Comparison of ENCODE assay signal across 8 cellular contexts in the genomic region with DNA sequence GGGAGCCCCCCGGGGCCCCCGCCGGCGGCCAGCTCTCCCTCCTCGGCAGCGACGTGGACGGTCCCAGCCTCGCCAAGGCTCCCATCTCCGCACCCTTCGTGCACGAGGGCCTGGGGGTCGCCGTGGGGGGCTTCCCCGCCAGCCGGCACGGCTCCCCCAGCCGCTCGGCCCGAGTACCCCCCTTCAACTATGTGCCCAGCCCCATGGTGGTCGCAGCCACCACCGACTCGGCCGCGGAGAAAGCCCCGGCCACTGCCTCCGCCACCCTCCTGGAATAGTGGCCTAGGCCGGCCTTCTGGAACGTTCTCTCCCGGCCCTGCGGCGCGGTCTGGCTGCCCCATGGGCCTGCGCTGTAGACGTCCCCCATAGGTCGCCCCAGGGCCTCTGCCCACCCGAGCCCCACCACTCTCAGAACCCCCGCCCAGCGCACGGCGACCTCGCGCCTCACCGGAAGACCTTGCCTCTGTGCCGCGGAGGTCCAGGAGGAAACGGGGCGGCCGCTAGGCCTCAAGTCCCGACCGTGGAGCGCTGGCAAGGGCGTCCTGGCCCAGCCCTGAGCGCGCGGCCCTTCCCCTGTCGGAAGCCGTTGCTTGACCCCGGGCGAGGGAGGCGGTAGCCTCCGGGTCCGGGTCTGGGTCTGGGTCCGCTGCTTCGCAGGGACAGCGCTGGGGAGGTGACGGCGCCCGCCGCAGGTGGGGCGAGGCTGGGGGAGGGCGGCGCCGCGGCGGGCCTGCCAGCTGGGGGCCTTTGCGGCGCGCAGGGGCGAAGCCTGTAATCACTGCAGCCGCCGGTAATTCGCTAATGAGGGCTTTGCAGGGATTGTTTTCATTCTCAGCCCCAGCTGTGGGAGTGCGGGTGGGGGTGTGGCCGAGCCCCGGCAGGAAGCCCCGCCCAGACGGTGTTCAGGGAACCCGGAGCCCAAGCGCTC. TPM values are rescaled to one million over a fixed set of nuclear protein-coding genes. Genes with fewer than 3 reads are reported as not detected.
DNase-seq lines count a peak whose midpoint lies in the region; ATAC-seq and TF ChIP-seq lines count a peak whose summit lies in the region.

No MANE protein-coding gene starts in this region.

- H3F3A ChIP-seq in MM.1S (ENCODE audit: insufficient read depth, low read length): peaks cover 9% of the 10 kb centered on the region; the same call in 1 of the 2 replicates

- H3K27ac ChIP-seq in BLaER1: no peak overlapping the region
- H3K27ac ChIP-seq in MM.1S (ENCODE audit: low read length): no peak overlapping the region
- no peak overlapping the region for H3K27ac ChIP-seq in duodenal mucosa (ENCODE audit: low read depth, low read length)

- H3K36me3 ChIP-seq in BLaER1: peaks cover 39% of the 10 kb centered on the region
- H3K36me3 ChIP-seq in MM.1S (replicated peaks; ENCODE audit: insufficient read depth, low read length): no peaks in the 10 kb centered on the region
- no peaks in the 10 kb centered on the region for H3K36me3 ChIP-seq in duodenal mucosa (ENCODE audit: control insufficient read depth in 1 of 2, insufficient read depth in 2 of 2, low read length in 2 of 2)

- peaks cover 3% of the 10 kb centered on the region for H3K27me3 Mint-ChIP-seq in activated CD4-positive, alpha-beta T cell treated with anti-CD3 and anti-CD28 coated beads for 36 hours
- H3K27me3 Mint-ChIP-seq in naive thymus-derived CD8-positive, alpha-beta T cell: peaks cover 0 to 11% (median 0%) of the 10 kb centered on the region in 5 donors
- no peaks in the 10 kb centered on the region for H3K27me3 Mint-ChIP-seq in stimulated activated naive CD8-positive, alpha-beta T cell treated with anti-CD3 and anti-CD28 coated beads, Interleukin-15, Interleukin-2, amounts not matched to agents 100 ng/mL and 50 ng/mL, for 24 hours

- H2AFZ ChIP-seq in MM.1S (ENCODE audit: low read length): no peak overlapping the region

- peaks cover 5% of the 10 kb centered on the region for H3K4me1 Mint-ChIP-seq in activated CD4-positive, alpha-beta T cell treated with anti-CD3 and anti-CD28 coated beads for 36 hours
- peaks cover 9 to 22% (median 17%) of the 10 kb centered on the region in 4 donors for H3K4me1 Mint-ChIP-seq in naive thymus-derived CD8-positive, alpha-beta T cell
- H3K4me1 Mint-ChIP-seq in stimulated activated naive CD8-positive, alpha-beta T cell treated with anti-CD3 and anti-CD28 coated beads, Interleukin-15, Interleukin-2, amounts not matched to agents 100 ng/mL and 50 ng/mL, for 24 hours (ENCODE audit: low read depth): peaks cover 20% of the 10 kb centered on the region

- peak overlapping the region; percentile 19; the same call in 1 of the 2 replicates for H3K9ac ChIP-seq in BLaER1
- H3K9ac ChIP-seq in MM.1S (ENCODE audit: low read length): no peak overlapping the region
- H3K9ac ChIP-seq in duodenal mucosa (ENCODE audit: low read depth in 1 of 2, low read length in 2 of 2): no peak overlapping the region

- H3K27me3 ChIP-seq in BLaER1: peaks cover 83% of the 10 kb centered on the region
- H3K27me3 ChIP-seq in MM.1S (replicated peaks; ENCODE audit: insufficient read depth, low read length): peaks cover 40% of the 10 kb centered on the region
- peaks cover 48 to 58% of the 10 kb centered on the region in 2 donors for H3K27me3 ChIP-seq in duodenal mucosa (ENCODE audit: control insufficient read depth in 1 of 2, insufficient read depth in 2 of 2, low read length in 2 of 2)

- 0 out of 2 replicates have a peak, but pooled peaks cover 3% of the 10 kb centered on the region for H3K79me2 ChIP-seq in MM.1S (ENCODE audit: low read length)

- H3K36me3 Mint-ChIP-seq in activated CD4-positive, alpha-beta T cell treated with anti-CD3 and anti-CD28 coated beads for 36 hours (ENCODE audit: low read depth): no peaks in the 10 kb centered on the region
- no peaks in the 10 kb centered on the region for H3K36me3 Mint-ChIP-seq in naive thymus-derived CD8-positive, alpha-beta T cell
- H3K36me3 Mint-ChIP-seq in stimulated activated naive CD8-positive, alpha-beta T cell treated with anti-CD3 and anti-CD28 coated beads, Interleukin-15, Interleukin-2, amounts not matched to agents 100 ng/mL and 50 ng/mL, for 24 hours (ENCODE audit: low read depth): no peaks in the 10 kb centered on the region

- H3K9me3 Mint-ChIP-seq in activated CD4-positive, alpha-beta T cell treated with anti-CD3 and anti-CD28 coated beads for 36 hours (ENCODE audit: low read depth): no peaks in the 10 kb centered on the region
- H3K9me3 Mint-ChIP-seq in naive thymus-derived CD8-positive, alpha-beta T cell: no peaks in the 10 kb centered on the region
- H3K9me3 Mint-ChIP-seq in stimulated activated naive CD8-positive, alpha-beta T cell treated with anti-CD3 and anti-CD28 coated beads, Interleukin-15, Interleukin-2, amounts not matched to agents 100 ng/mL and 50 ng/mL, for 24 hours: no peaks in the 10 kb centered on the region

- POLR2A ChIA-PET in activated CD4-positive, alpha-beta T cell treated with anti-CD3 and anti-CD28 coated beads for 36 hours (lab: Charles Lee): no interaction called here
- POLR2A ChIA-PET in naive thymus-derived CD8-positive, alpha-beta T cell (lab: Charles Lee): interaction anchor here (0.6 to 1.8 kb wide), 5 partner anchors 25 to 62 kb away, joined by 3 to 5 read pairs (median 3); partner anchors contain the start of gene RPS15

- H3K4me1 ChIP-seq in BLaER1: peaks cover 55% of the 10 kb centered on the region
- peaks cover 14% of the 10 kb centered on the region; the same call in 1 of the 2 replicates for H3K4me1 ChIP-seq in MM.1S (ENCODE audit: low read length)
- H3K4me1 ChIP-seq in duodenal mucosa (ENCODE audit: control insufficient read depth in 1 of 2, insufficient read depth in 2 of 2, low read length in 2 of 2): peaks cover 19 to 33% of the 10 kb centered on the region in 2 donors

- DNase-seq in MM.1S: peak; percentile 70
- peak; percentile 83 for DNase-seq in activated CD4-positive, alpha-beta T cell treated with anti-CD3 and anti-CD28 coated beads for 36 hours
- peak; percentile 45 to 86 (median 60) for DNase-seq in naive thymus-derived CD8-positive, alpha-beta T cell
- DNase-seq in GDM1 (lab: John Stamatoyannopoulos, UW): no peak

- peak overlapping the region; percentile 54 for H3K4me3 Mint-ChIP-seq in activated CD4-positive, alpha-beta T cell treated with anti-CD3 and anti-CD28 coated beads for 36 hours
- H3K4me3 Mint-ChIP-seq in naive thymus-derived CD8-positive, alpha-beta T cell: peak overlapping the region; percentile 64 to 86 (median 76)
- H3K4me3 Mint-ChIP-seq in stimulated activated naive CD8-positive, alpha-beta T cell treated with anti-CD3 and anti-CD28 coated beads, Interleukin-15, Interleukin-2, amounts not matched to agents 100 ng/mL and 50 ng/mL, for 24 hours: peak overlapping the region; percentile 26

- TF ChIP-seq CTCF in MM.1S (IDR thresholded peaks at IDR 0.05; ENCODE audit: low read length): no peak

- intact Hi-C loops in activated CD4-positive, alpha-beta T cell treated with anti-CD3 and anti-CD28 coated beads for 36 hours (cut with DNase I, micrococcal nuclease): loop anchor here (2.0 to 5.0 kb wide), 2 partner anchors 279 to 292 kb away; no protein-coding TSS in a partner anchor

- H3K4me3 ChIP-seq in BLaER1 (peak overlapping the region; percentile 64), MM.1S (ENCODE audit: low read length) (peak overlapping the region; percentile 39; the same call in 1 of the 2 replicates), duodenal mucosa (ENCODE audit: low read depth in 1 of 2, low read length in 2 of 2) (peak overlapping the region; percentile 50 to 60)

- no peaks in the 10 kb centered on the region for H3K9me2 ChIP-seq in MM.1S (replicated peaks; ENCODE audit: insufficient read depth, low read length)

- H3K9me3 ChIP-seq in BLaER1 (no peaks in the 10 kb centered on the region), MM.1S (replicated peaks; ENCODE audit: insufficient read depth, low read length) (no peaks in the 10 kb centered on the region), duodenal mucosa (ENCODE audit: control insufficient read depth in 1 of 2, low read length in 2 of 2) (no peaks in the 10 kb centered on the region)

- CTCF ChIA-PET in activated CD4-positive, alpha-beta T cell treated with anti-CD3 and anti-CD28 coated beads for 36 hours (lab: Charles Lee): interaction anchor here (1.2 kb wide), 1 partner anchor 25 kb away, joined by 3 read pairs; no protein-coding TSS in a partner anchor

- H3K4me2 ChIP-seq in BLaER1: peak overlapping the region; percentile 98
- peak overlapping the region; percentile 65 for H3K4me2 ChIP-seq in MM.1S (ENCODE audit: low read depth, low read length)

- H4K20me1 ChIP-seq in BLaER1 (peaks cover 100% of the 10 kb centered on the region), MM.1S (ENCODE audit: insufficient read depth, low read length) (peaks cover 14% of the 10 kb centered on the region)

- no peak overlapping the region for H3K27ac Mint-ChIP-seq in activated CD4-positive, alpha-beta T cell treated with anti-CD3 and anti-CD28 coated beads for 36 hours
- H3K27ac Mint-ChIP-seq in naive thymus-derived CD8-positive, alpha-beta T cell: no peak overlapping the region
- H3K27ac Mint-ChIP-seq in stimulated activated naive CD8-positive, alpha-beta T cell treated with anti-CD3 and anti-CD28 coated beads, Interleukin-15, Interleukin-2, amounts not matched to agents 100 ng/mL and 50 ng/mL, for 24 hours: no peak overlapping the region

- ATAC-seq in activated CD4-positive, alpha-beta T cell treated with anti-CD3 and anti-CD28 coated beads for 36 hours: peak; percentile 67
- peak; percentile 67 to 69 for ATAC-seq in naive thymus-derived CD8-positive, alpha-beta T cell
- no peak for ATAC-seq in GM21390 (IDR thresholded peaks at IDR 0.05; ENCODE audit: unreplicated experiment)

RNA-seq across cellular contexts. Expression of gene C19orf25, which starts 8.8 kb away (rescaled TPM):
- total RNA-seq in activated CD4-positive, alpha-beta T cell treated with anti-CD3 and anti-CD28 coated beads for 36 hours: 10 to 100 TPM; 19.9 to 26.9 TPM
- 10 to 100 TPM; 58.3 to 59.7 TPM for total RNA-seq in naive thymus-derived CD8-positive, alpha-beta T cell
- 10 to 100 TPM; 31.3 to 50.3 (median 32.5) TPM for polyA plus RNA-seq in naive thymus-derived CD8-positive, alpha-beta T cell

RNA-seq across cellular contexts. Expression of gene PCSK4, which starts 19.9 kb away (rescaled TPM):
- total RNA-seq in activated CD4-positive, alpha-beta T cell treated with anti-CD3 and anti-CD28 coated beads for 36 hours: 1 to 10 TPM; 1.8 to 3.9 TPM
- 10 to 100 TPM; 11.1 to 12.0 TPM for total RNA-seq in naive thymus-derived CD8-positive, alpha-beta T cell
- 1 to 10 TPM in 2 of 3 donors, under 1 TPM in 1; 0.35 to 1.3 (median 1.2) TPM for polyA plus RNA-seq in naive thymus-derived CD8-positive, alpha-beta T cell

RNA-seq across cellular contexts. Expression of gene APC2, which starts 20.3 kb away (rescaled TPM):
- total RNA-seq in activated CD4-positive, alpha-beta T cell treated with anti-CD3 and anti-CD28 coated beads for 36 hours: under 1 TPM; 0.09 to 0.14 TPM
- total RNA-seq in naive thymus-derived CD8-positive, alpha-beta T cell: under 1 TPM; 0.08 to 0.29 TPM
- polyA plus RNA-seq in naive thymus-derived CD8-positive, alpha-beta T cell: not detected

RNA-seq across cellular contexts. Expression of gene REEP6, which starts 20.8 kb away (rescaled TPM):
- total RNA-seq in activated CD4-positive, alpha-beta T cell treated with anti-CD3 and anti-CD28 coated beads for 36 hours: 1 to 10 TPM; 2.1 to 2.7 TPM
- total RNA-seq in naive thymus-derived CD8-positive, alpha-beta T cell: 1 to 10 TPM; 4.8 to 4.9 TPM
- 1 to 10 TPM; 4.7 to 7.7 (median 6.0) TPM for polyA plus RNA-seq in naive thymus-derived CD8-positive, alpha-beta T cell

RNA-seq across cellular contexts. Expression of gene RPS15, which starts 32.0 kb away (rescaled TPM):
- 1,000 to 10,000 TPM; 1,716 to 1,858 TPM for total RNA-seq in activated CD4-positive, alpha-beta T cell treated with anti-CD3 and anti-CD28 coated beads for 36 hours
- total RNA-seq in naive thymus-derived CD8-positive, alpha-beta T cell: 1,000 to 10,000 TPM; 1,886 to 1,928 TPM
- polyA plus RNA-seq in naive thymus-derived CD8-positive, alpha-beta T cell: 1,000 to 10,000 TPM; 3,438 to 4,304 (median 3,489) TPM
